ENCODE assay signal across 8 cellular contexts in the genomic region with DNA sequence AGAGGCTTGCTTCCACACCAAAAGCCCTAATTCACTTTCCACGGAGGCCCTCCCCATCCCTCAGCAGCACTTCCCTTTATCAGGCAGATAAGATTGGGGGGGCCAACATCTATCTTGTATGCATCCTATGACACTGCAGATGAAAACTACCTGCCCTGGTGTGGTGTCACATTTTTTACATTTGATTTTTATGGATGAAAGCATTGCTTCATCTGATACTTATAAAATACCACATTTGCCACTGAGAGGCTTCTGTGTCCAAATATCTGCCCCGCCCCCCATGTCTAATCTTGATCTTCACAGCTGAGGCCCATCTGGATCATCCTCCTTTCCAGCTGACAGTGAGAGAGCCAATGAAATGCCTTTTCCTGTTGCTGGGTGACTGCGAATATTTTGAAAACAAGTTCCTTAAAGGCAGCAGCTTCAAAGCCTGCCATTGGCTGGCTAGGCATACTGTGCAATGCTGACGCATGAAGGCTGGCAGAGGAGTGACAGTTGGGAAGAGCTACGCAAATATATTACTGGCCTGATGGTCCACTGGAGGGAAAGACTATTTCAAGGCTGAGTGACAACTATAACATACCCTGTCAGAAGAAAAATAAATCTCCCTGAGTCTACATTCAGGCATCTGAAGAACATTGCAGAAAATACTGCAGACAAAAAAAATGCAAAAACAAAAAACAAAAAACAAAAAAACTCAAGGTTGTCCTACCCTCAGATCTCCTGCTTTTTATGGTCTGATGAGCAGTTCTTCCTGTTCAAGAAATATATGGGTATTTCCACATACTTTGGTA.
DNase-seq lines count a peak whose midpoint lies in the region; ATAC-seq and TF ChIP-seq lines count a peak whose summit lies in the region.

No MANE protein-coding gene starts in this region.

- H2AFZ ChIP-seq in mammary epithelial cell (ENCODE audit: low read depth, low read length): no peak overlapping the region

- H3K27ac ChIP-seq in mammary epithelial cell (ENCODE audit: insufficient read depth, low read depth, low read length) (no peak overlapping the region), spleen (peak overlapping the region; percentile 26 to 73 (median 52))

- WGBS in mammary epithelial cell (ENCODE audit: low coverage, missing lambda C conversion rate): 66% methylated on average over 5 of the region's 5 CpGs
- 39 to 60% (median 43%) methylated on average over 5 of the region's 5 CpGs for WGBS in spleen, 5 donors

- no peak overlapping the region for H3K4me3 ChIP-seq in mammary epithelial cell (replicated peaks in 1 of 3; ENCODE audit: insufficient read depth in 1 of 3, low read depth in 2 of 3, low read length in 3 of 3)
- H3K4me3 ChIP-seq in spleen: no peak overlapping the region

- intact Hi-C loops in mammary epithelial cell (cut with micrococcal nuclease): no loop called here
- intact Hi-C loops in spleen (cut with DNase I; ENCODE audit: low total_unique reads): no loop called here

- no peaks in the 10 kb centered on the region for H4K20me1 ChIP-seq in mammary epithelial cell (ENCODE audit: insufficient read depth, low read length)

- H3K4me2 ChIP-seq in mammary epithelial cell (ENCODE audit: insufficient read depth, low read depth, low read length): no peak overlapping the region

- BruUV-seq in mammary epithelial cell (replicated peaks; lab: Mats Ljungman, UMichigan): no TSS peak

- in situ Hi-C loops in G401 (cut with HindIII; ENCODE audit: low sequenced_read_pairs) (no loop called here), mammary epithelial cell (cut with MboI; ENCODE audit: low sequenced_read_pairs in 2 of 2) (loop anchor here in 1 of 2 donors (25.0 kb wide), 2 partner anchors 417 to 592 kb away; no protein-coding TSS in a partner anchor)

- H3K4me1 ChIP-seq in mammary epithelial cell (ENCODE audit: insufficient read depth, low read length): no peaks in the 10 kb centered on the region
- H3K4me1 ChIP-seq in spleen: peaks cover 0 to 28% (median 5%) of the 10 kb centered on the region in 6 donors

- DNase-seq in G401 (ENCODE audit: low spot score) (peak; percentile 47), NCI-H2171 (lab: John Stamatoyannopoulos, UW) (peak; percentile 50), mammary epithelial cell (peak; percentile 20), iris pigment epithelial cell (ENCODE audit: low read depth) (peak; percentile 91), spleen (no peak)

- H3K9me3 ChIP-seq in mammary epithelial cell (replicated peaks; ENCODE audit: insufficient read depth, low read length) (no peaks in the 10 kb centered on the region), spleen (no peaks in the 10 kb centered on the region)

- no peaks in the 10 kb centered on the region for H3K36me3 ChIP-seq in mammary epithelial cell (ENCODE audit: insufficient read depth, low read length)
- no peaks in the 10 kb centered on the region for H3K36me3 ChIP-seq in spleen

- TF ChIP-seq CTCF in mammary epithelial cell (conservative IDR thresholded peaks at IDR 0.05 in 1 of 2, IDR thresholded peaks at IDR 0.05 in 1 of 2; ENCODE audit: extremely low read depth in 1 of 2, insufficient read depth in 1 of 2, low read depth in 1 of 2, low read length in 2 of 2) (no peak), spleen (IDR thresholded peaks at IDR 0.05 in 8 of 11, conservative IDR thresholded peaks at IDR 0.05 in 3 of 11) (no peak)

- H3K27me3 ChIP-seq in mammary epithelial cell (ENCODE audit: insufficient read depth, low read length) (no peaks in the 10 kb centered on the region), spleen (replicated peaks in 1 of 7) (no peaks in the 10 kb centered on the region)

- no peaks in the 10 kb centered on the region for H3K79me2 ChIP-seq in mammary epithelial cell (ENCODE audit: insufficient read depth, low read length)

- CTCF ChIA-PET in mammary epithelial cell (lab: Charles Lee; ENCODE audit: low non-redundant PET): interaction anchor here (0.6 kb wide), 1 partner anchor 364 kb away, joined by 3 read pairs; no protein-coding TSS in a partner anchor

- TF ChIP-seq POLR2A in spleen (IDR thresholded peaks at IDR 0.05) (no peak), GM18505 (IDR thresholded peaks at IDR 0.05; ENCODE audit: borderline replicate concordance, extremely low read depth, insufficient read depth, insufficient read length) (no peak)

- dilution Hi-C loops in mammary epithelial cell (cut with HindIII; ENCODE audit: low sequenced_read_pairs): no loop called here

- H3K9ac ChIP-seq in mammary epithelial cell (ENCODE audit: insufficient read depth, low read length): no peak overlapping the region

- ATAC-seq in GM18505 (IDR thresholded peaks at IDR 0.05; ENCODE audit: unreplicated experiment): no peak
- ATAC-seq in GM21737 (IDR thresholded peaks at IDR 0.05; ENCODE audit: unreplicated experiment): no peak
- no peak for ATAC-seq in HG03460 (IDR thresholded peaks at IDR 0.05; ENCODE audit: unreplicated experiment)
